ENCODE assay signal across 12 cellular contexts in genomic region chr1:243851765-243852164, GRCh38. TPM values are rescaled to one million over a fixed set of nuclear protein-coding genes. Genes with fewer than 3 reads are reported as not detected.
A peak's percentile ranks its signal among the peaks of the same experiment; 100 is the strongest.
DNase-seq lines count a peak whose midpoint lies in the region; ATAC-seq, FAIRE-seq and TF ChIP-seq lines count a peak whose summit lies in the region.
"Had no signal": no experiment of that assay in that cellular context is flagged by ENCODE, and none has a peak within 500 bp of the region (broad histone marks: within the 10 kb centered on the region; RNA-seq: fewer than 3 reads in every experiment).

No MANE protein-coding gene starts in this region.

- H3K27ac Mint-ChIP-seq in IgD-negative memory B cell, result peak overlapping the region; percentile 33 to 97 (median 73)

- H3K9me1 ChIP-seq in K562 (ENCODE audit: control insufficient read depth, insufficient read depth, low read length), result no peaks in the 10 kb centered on the region

- FAIRE-seq in K562 (lab: Jason Lieb, UNC), result peak; percentile 52
- FAIRE-seq: kidney had no signal

- H3K36me3 Mint-ChIP-seq in IgD-negative memory B cell, result peaks cover 2% of the 10 kb centered on the region

- peaks cover 6 to 12% of the 10 kb centered on the region in 2 experiments; a peak in 4 of 5 replicates for H3K27me3 ChIP-seq in K562 (ENCODE audit: control insufficient read depth in 2 of 2, insufficient read depth in 2 of 2, low read length in 2 of 2)
- no peaks in the 10 kb centered on the region for H3K27me3 ChIP-seq in neural cell (ENCODE audit: insufficient read depth, low read depth, low read length)

- TF ChIP-seq EP300 in K562 (IDR thresholded peaks at IDR 0.05; ENCODE audit: low read length) (no peak), neural cell (conservative IDR thresholded peaks at IDR 0.05; ENCODE audit: poor library complexity, severe bottlenecking) (no peak)

- H3K79me2 ChIP-seq in K562 (ENCODE audit: control insufficient read depth, insufficient read depth, low read length) (no peaks in the 10 kb centered on the region), neural cell (replicated peaks; ENCODE audit: insufficient read depth, low read length) (peaks cover 14% of the 10 kb centered on the region)

- no peaks in the 10 kb centered on the region for H3K9me2 ChIP-seq in neural cell (ENCODE audit: insufficient read depth, low read length)

- DNase-seq in NCI-H146 (lab: John Stamatoyannopoulos, UW) (peak; percentile 7), NCI-H146 treated with DMSO at 0.1 percent for 48 hours (lab: John Stamatoyannopoulos, UW; ENCODE audit: unreplicated experiment) (no peak), K562 (ENCODE audit: extremely low read depth in 1 of 4, low spot score in 3 of 4) (no peak), midbrain (lab: John Stamatoyannopoulos, UW) (no peak), GM10266 (ENCODE audit: extremely low spot score) (no peak)
- DNase-seq: effector memory CD4-positive, alpha-beta T cell; kidney; MV-4-11 had no signal

- TF ChIP-seq RAD21 in K562 (CRISPR knock-in tag; conservative IDR thresholded peaks at IDR 0.05 in 1 of 2, IDR thresholded peaks at IDR 0.05 in 1 of 2), result no peak
- TF ChIP-seq RAD21 in neural cell (conservative IDR thresholded peaks at IDR 0.05), result no peak

- H2AFZ ChIP-seq in K562 (ENCODE audit: low read depth, low read length) (no peak overlapping the region), neural cell (ENCODE audit: low read depth, low read length) (no peak overlapping the region)

- H3K4me3 Mint-ChIP-seq in IgD-negative memory B cell, result peak overlapping the region; percentile 87 to 96 (median 92)

- H3K9me3 Mint-ChIP-seq in IgD-negative memory B cell, result peaks cover 0 to 1% (median 0%) of the 10 kb centered on the region in 3 donors

- H3K27me3 Mint-ChIP-seq in IgD-negative memory B cell, result no peaks in the 10 kb centered on the region

- no peak for ATAC-seq in K562
- no peak for ATAC-seq in HG02588 (IDR thresholded peaks at IDR 0.05; ENCODE audit: unreplicated experiment)

- H3K4me3 ChIP-seq in K562, result no peak overlapping the region
- peak overlapping the region; percentile 78 for H3K4me3 ChIP-seq in neural cell (ENCODE audit: low read length)

- H3K4me2 ChIP-seq in K562 (ENCODE audit: insufficient read depth, low read length) (no peak overlapping the region), neural cell (ENCODE audit: low read length) (no peak overlapping the region)

- WGBS in K562 (ENCODE audit: insufficient coverage, low coverage, missing lambda C conversion rate), result 2% methylated on average over 2 of the region's 3 CpGs

- H3K36me3 ChIP-seq in K562 (ENCODE audit: control insufficient read depth, insufficient read depth, low read length) (no peaks in the 10 kb centered on the region), neural cell (ENCODE audit: insufficient read depth, low read length) (no peaks in the 10 kb centered on the region)

- in situ Hi-C loops in K562 (cut with MboI), result no loop called here

- no peak for TF ChIP-seq POLR2A in K562 (conservative IDR thresholded peaks at IDR 0.05)

- H3K9me3 ChIP-seq in K562 (replicated peaks; ENCODE audit: control insufficient read depth, insufficient read depth, low read depth, low read length) (no peaks in the 10 kb centered on the region), neural cell (ENCODE audit: low read length) (no peaks in the 10 kb centered on the region)

- H3F3A ChIP-seq in neural cell (ENCODE audit: insufficient read depth, low read length, poor library complexity, severe bottlenecking), result no peaks in the 10 kb centered on the region

- TF ChIP-seq CTCF in K562 (IDR thresholded peaks at IDR 0.05 in 2 of 3, conservative IDR thresholded peaks at IDR 0.05 in 1 of 3; ENCODE audit: insufficient read depth in 2 of 3, low read depth in 1 of 3, low read length in 3 of 3), result no peak
- TF ChIP-seq CTCF in neural cell (IDR thresholded peaks at IDR 0.05; ENCODE audit: poor library complexity, severe bottlenecking), result no peak
- TF ChIP-seq CTCF in GM10266 (IDR thresholded peaks at IDR 0.05; ENCODE audit: control insufficient read depth, insufficient read depth, low read depth, missing control alignments), result no peak

- H3K4me1 ChIP-seq in K562 (replicated peaks in 1 of 2; ENCODE audit: control insufficient read depth in 2 of 2, insufficient read depth in 2 of 2, low read length in 2 of 2), result peaks cover 4 to 17% of the 10 kb centered on the region in 2 experiments; a peak in 3 of 5 replicates

- BruUV-seq in K562 (replicated peaks; lab: Mats Ljungman, UMichigan), result no TSS peak

- no peaks in the 10 kb centered on the region for H4K20me1 ChIP-seq in K562 (replicated peaks; ENCODE audit: control insufficient read depth, insufficient read depth, low read length)
- H4K20me1 ChIP-seq in neural cell (ENCODE audit: insufficient read depth), result no peaks in the 10 kb centered on the region

- peaks cover 16 to 27% (median 21%) of the 10 kb centered on the region in 3 donors for H3K4me1 Mint-ChIP-seq in IgD-negative memory B cell

- intact Hi-C loops in K562 (cut with micrococcal nuclease), result no loop called here

- H3K9ac ChIP-seq in K562 (ENCODE audit: insufficient read depth in 1 of 2, low read depth in 2 of 2, low read length in 2 of 2) (no peak overlapping the region), neural cell (ENCODE audit: low read length) (no peak overlapping the region)

- POLR2A ChIA-PET in K562 (lab: Yijun Ruan, JAX), result no interaction called here

- H3K27ac ChIP-seq in K562 (ENCODE audit: extremely low read depth, low read depth, low read length), result no peak overlapping the region
- H3K27ac ChIP-seq in neural cell (ENCODE audit: low read length), result no peak overlapping the region
- H3K27ac ChIP-seq: 22Rv1 had no signal

- CTCF ChIA-PET in K562 (lab: Yijun Ruan, JAX; ENCODE audit: low intra/inter-chr PET ratio), result no interaction called here

TF ChIP-seq in K562, 482 proteins besides CTCF, POLR2A, EP300 and RAD21 (continues in another document):
- TF ChIP-seq FOXM1 (IDR thresholded peaks at IDR 0.05; ENCODE audit: low read depth), result no peak
- TF ChIP-seq FOXM1 (CRISPR knock-in tag; IDR thresholded peaks at IDR 0.05; ENCODE audit: low read depth), result no peak
- TF ChIP-seq CBX2 (IDR thresholded peaks at IDR 0.05; ENCODE audit: insufficient read depth, low read length, poor library complexity, severe bottlenecking), result peak; percentile 68
- no peak for TF ChIP-seq TCF7L2 (IDR thresholded peaks at IDR 0.05; ENCODE audit: low read depth, low read length)
- peak; percentile 80 for TF ChIP-seq CBX8 (IDR thresholded peaks at IDR 0.05; ENCODE audit: borderline replicate concordance, extremely low read depth, low read depth, low read length, poor library complexity, severe bottlenecking)
- TF ChIP-seq GATAD2B (IDR thresholded peaks at IDR 0.05; ENCODE audit: borderline replicate concordance), result no peak

TF ChIP-seq in neural cell, 6 proteins besides CTCF, POLR2A, EP300 and RAD21:
- TF ChIP-seq TAF1 (IDR thresholded peaks at IDR 0.05; ENCODE audit: low read depth), result no peak
- TF ChIP-seq SMC3 (conservative IDR thresholded peaks at IDR 0.05; ENCODE audit: poor library complexity), result no peak
- no peak for TF ChIP-seq MXI1 (conservative IDR thresholded peaks at IDR 0.05; ENCODE audit: poor library complexity, severe bottlenecking)
- TF ChIP-seq REST (IDR thresholded peaks at IDR 0.05; ENCODE audit: borderline replicate concordance), result no peak
- TF ChIP-seq EZH2 (IDR thresholded peaks at IDR 0.05; ENCODE audit: borderline replicate concordance, insufficient read depth, low read length, poor library complexity, severe bottlenecking), result no peak
- TF ChIP-seq POLR2AphosphoS5 (IDR thresholded peaks at IDR 0.05), result no peak

RNA-seq across cellular contexts. Expression of gene AKT3, which starts 1.7 kb away (rescaled TPM):
- polyA plus RNA-seq in IgD-negative memory B cell (1.0 TPM), K562 (2011; rRNA removed) (0.14 and 0.54 TPM in 2 replicates), K562 (2014; fragmentation: Illumina TruSeq; extraction: Trizol) (0.12 and 0.22 TPM in 2 replicates), K562 (2014; fragmentation: Nextera tagmentation; extraction: Ambion mirVana) (under 1 TPM in 1 of 2 experiments, not detected in 1; 0.04 TPM), K562 (2014; rRNA removed) (0.04 TPM in 2 replicates), neural cell (46.0 and 48.4 TPM in 2 replicates)
- total RNA-seq in K562 (2011; cell fraction: chromatin; rRNA removed; ENCODE audit: low replicate concordance), result 0.32 and 1.2 TPM in 2 replicates
- 0.13 and 0.17 TPM in 2 replicates for total RNA-seq in K562 (2011; cell fraction: nucleolus; rRNA removed)
- total RNA-seq in K562 (2011; cell fraction: nucleoplasm; rRNA removed), result 0.59 and 2.4 TPM in 2 replicates
- total RNA-seq in K562 (2014; rRNA removed) (under 0.01 and 0.18 TPM in 2 replicates), K562 (2014; rRNA removed; fragmentation: Illumina TruSeq; extraction: Trizol) (0.22 and 0.36 TPM in 2 replicates), K562 (2015; rRNA removed; fragmentation: Illumina TruSeq; extraction: Trizol) (0.04 and 0.18 TPM in 2 replicates), K562 (2021) (0.31 TPM in 2 replicates)
- 0.10 and 0.18 TPM in 2 replicates for polyA plus RNA-seq in K562 (2011; cell fraction: cytosol; rRNA removed)
- 0.21 and 0.46 TPM in 2 replicates for polyA plus RNA-seq in K562 (2011; cell fraction: nucleus; rRNA removed)
- polyA plus RNA-seq in K562 (2012), result 0.15 and 0.22 TPM in 2 replicates
- 0.48 and 0.84 TPM in 2 replicates for polyA minus RNA-seq in K562 (2011; rRNA and poly(A)+ RNA removed)
- polyA minus RNA-seq in K562 (2011; cell fraction: cytosol; rRNA and poly(A)+ RNA removed), result 0.27 and 0.29 TPM in 2 replicates
- polyA minus RNA-seq in K562 (2011; cell fraction: nucleus; rRNA and poly(A)+ RNA removed), result 0.11 and 0.81 TPM in 2 replicates
- polyA minus RNA-seq in neural cell, result 161 and 223 TPM in 2 replicates

Comparison
In these comparisons a context has a peak if more than half of its experiments do, and no peak if none do; other contexts are left out.
1. RNA of gene AKT3, which starts 1.7 kb away (polyA plus RNA-seq): 46.0 to 48.4 TPM in neural cell; 1.0 TPM in IgD-negative memory B cell (single experiment) and 0.04 to 0.54 TPM in K562; every median in the first group is over 10 times any median in the second.